Comparison of ENCODE assay signal across 20 cellular contexts in the genomic region with DNA sequence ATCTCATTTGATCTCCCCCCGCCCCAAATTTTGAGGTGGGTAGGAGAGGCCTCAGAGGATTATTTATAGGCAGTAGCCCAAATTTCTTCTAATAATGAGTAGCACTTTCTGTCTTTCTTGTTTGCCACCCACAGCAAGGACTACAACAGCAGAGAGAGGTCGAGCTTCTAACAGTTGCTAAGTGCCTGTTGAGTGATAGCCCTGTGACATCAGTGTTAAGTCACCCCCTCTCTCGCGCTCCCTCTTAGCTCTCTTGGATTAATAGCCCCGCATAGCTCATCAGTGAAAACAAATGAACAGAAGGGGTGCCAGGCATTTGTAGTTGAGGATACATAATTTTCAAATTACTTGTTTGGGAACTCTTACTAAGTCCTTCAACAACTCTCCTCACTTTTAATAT.
"Had no signal": no experiment of that assay in that cellular context is flagged by ENCODE, and none has a peak within 500 bp of the region (broad histone marks: within the 10 kb centered on the region; RNA-seq: fewer than 3 reads in every experiment).

No MANE protein-coding gene starts in this region.

- H3K4me1 ChIP-seq: foreskin keratinocyte had no signal

- H3K27ac ChIP-seq: cardiac muscle cell, foreskin keratinocyte, tibial nerve, uterus had no signal

- H3K4me3 ChIP-seq: cardiac muscle cell, tibial nerve, uterus had no signal

- DNase-seq: activated CD4-positive, alpha-beta T cell treated with anti-CD3 and anti-CD28 coated beads for 36 hours; activated CD4-positive, alpha-beta T cell treated with anti-CD3 and anti-CD28 coated beads, Interleukin-2, amount 50 U/mL, for 48 hours; activated naive CD8-positive, alpha-beta T cell treated with anti-CD3 and anti-CD28 coated beads for 36 hours; amniotic stem cell; dermis blood vessel endothelial cell; effector memory CD4-positive, alpha-beta T cell; foreskin keratinocyte; hippocampal formation; islet precursor cell; mesenchymal stem cell; naive thymus-derived CD8-positive, alpha-beta T cell; retina; stimulated activated CD4-positive, alpha-beta T cell treated with anti-CD3 and anti-CD28 coated beads, Interleukin-2, amount 100 ng/mL, for 24 hours; stimulated activated naive CD8-positive, alpha-beta T cell treated with anti-CD3 and anti-CD28 coated beads, Interleukin-15, Interleukin-2, amounts not matched to agents 100 U/mL and 50 U/mL, for 24 hours; substantia nigra; uterus had no signal

- H3K9me3 ChIP-seq: tibial nerve, uterus had no signal

- ATAC-seq: foreskin keratinocyte; left lobe of liver; naive thymus-derived CD8-positive, alpha-beta T cell; WTC11 had no signal

- H3K36me3 ChIP-seq: cardiac muscle cell, tibial nerve, uterus had no signal
